9 cellular contexts compared by ENCODE assay signal in genomic region chr19:38682872-38683392, GRCh38. TPM values are rescaled to one million over a fixed set of nuclear protein-coding genes. Genes with fewer than 3 reads are reported as not detected.
DNase-seq lines count a peak whose midpoint lies in the region; ATAC-seq and TF ChIP-seq lines count a peak whose summit lies in the region.
"Had no signal": no experiment of that assay in that cellular context is flagged by ENCODE, and none has a peak within 500 bp of the region (broad histone marks: within the 10 kb centered on the region; RNA-seq: fewer than 3 reads in every experiment).

No MANE protein-coding gene starts in this region.

- peak overlapping the region; percentile 93 to 98 for H3K27ac Mint-ChIP-seq in effector memory CD8-positive, alpha-beta T cell
- peak overlapping the region; percentile 98 to 100 for H3K27ac Mint-ChIP-seq in natural killer cell

- intact Hi-C loops in natural killer cell (cut with micrococcal nuclease) = loop anchor here (1.0 to 5.0 kb wide), 2 partner anchors 10 to 36 kb away; partner anchors contain the start of gene ACTN4

- no peaks in the 10 kb centered on the region for H3K27me3 Mint-ChIP-seq in effector memory CD8-positive, alpha-beta T cell
- H3K27me3 Mint-ChIP-seq in natural killer cell (ENCODE audit: low read depth in 2 of 2) = no peaks in the 10 kb centered on the region

- peak overlapping the region; percentile 65 to 83 for H3K4me3 Mint-ChIP-seq in effector memory CD8-positive, alpha-beta T cell
- peak overlapping the region; percentile 68 for H3K4me3 Mint-ChIP-seq in natural killer cell

- H3K36me3 Mint-ChIP-seq in effector memory CD8-positive, alpha-beta T cell (ENCODE audit: insufficient read depth) = peaks cover 60% of the 10 kb centered on the region
- H3K36me3 Mint-ChIP-seq in natural killer cell = no peaks in the 10 kb centered on the region

- peak; percentile 74 for DNase-seq in A172 (ENCODE audit: low spot score)
- peak; percentile 40 for DNase-seq in OCI-M1 (lab: John Stamatoyannopoulos, UW)
- DNase-seq in effector memory CD8-positive, alpha-beta T cell = no peak
- no peak for DNase-seq in natural killer cell
- DNase-seq in activated gamma-delta T cell treated with Interleukin-2 at 50 U/mL for 16 hours = no peak
- no peak for DNase-seq in anterior cingulate cortex (lab: John Stamatoyannopoulos, UW)
- DNase-seq: NCI-H1092 had no signal

- H3K9me3 Mint-ChIP-seq in effector memory CD8-positive, alpha-beta T cell = no peaks in the 10 kb centered on the region
- H3K9me3 Mint-ChIP-seq in natural killer cell = no peaks in the 10 kb centered on the region

- TF ChIP-seq CTCF in natural killer cell (IDR thresholded peaks at IDR 0.05) = no peak

- no peak for ATAC-seq in effector memory CD8-positive, alpha-beta T cell (replicated peaks)
- ATAC-seq in natural killer cell (no peak), GM18867 (IDR thresholded peaks at IDR 0.05; ENCODE audit: unreplicated experiment) (no peak), HG03097 (IDR thresholded peaks at IDR 0.05; ENCODE audit: low FRiP score, unreplicated experiment) (no peak)

- peaks cover 84 to 85% of the 10 kb centered on the region in 2 donors for H3K4me1 Mint-ChIP-seq in effector memory CD8-positive, alpha-beta T cell (ENCODE audit: low read depth in 2 of 2)
- peaks cover 88 to 94% of the 10 kb centered on the region in 2 donors for H3K4me1 Mint-ChIP-seq in natural killer cell

RNA-seq across cellular contexts. Expression of gene ACTN4, which starts 35.5 kb away (rescaled TPM):
- total RNA-seq in A172 (2014; rRNA removed; shearing (Covaris generic)) = 493 and 604 TPM in 2 replicates
- 100 to 1,000 TPM; 443 to 595 (median 541) TPM for total RNA-seq in natural killer cell

Comparison
In these comparisons a context has a peak if more than half of its experiments do, and no peak if none do; other contexts are left out.
1. DNase-seq: peak in A172 (single experiment) and OCI-M1 (single experiment); none in effector memory CD8-positive, alpha-beta T cell (0 of 3), natural killer cell (single experiment), activated gamma-delta T cell treated with Interleukin-2 at 50 U/mL for 16 hours (single experiment) and anterior cingulate cortex (0 of 58).